Comparison of ENCODE assay signal across 9 cellular contexts in the genomic region with DNA sequence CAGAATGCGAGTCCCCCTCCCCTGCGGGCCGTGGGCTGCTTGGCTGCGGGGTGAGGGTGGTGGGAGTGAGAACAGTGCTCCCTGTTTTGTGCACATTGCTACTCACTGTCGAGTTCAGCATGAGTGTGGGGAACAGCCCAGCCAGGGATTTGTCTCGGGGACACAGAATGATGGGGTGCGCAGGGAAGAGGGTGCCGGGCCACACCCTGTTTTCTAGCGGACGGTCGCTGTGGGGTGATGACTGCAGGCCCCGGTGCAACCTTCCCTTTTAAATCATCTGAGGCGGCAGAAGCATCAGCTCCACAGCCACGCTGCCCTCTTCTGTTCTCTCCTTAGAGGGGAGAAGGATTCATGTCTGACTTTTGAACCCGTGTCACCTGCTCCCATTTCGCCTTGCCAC.
"Had no signal": no experiment of that assay in that cellular context is flagged by ENCODE, and none has a peak within 500 bp of the region (broad histone marks: within the 10 kb centered on the region; RNA-seq: fewer than 3 reads in every experiment).

No MANE protein-coding gene starts in this region.

- H3K4me1 ChIP-seq: HAP-1 had no signal

- H3K4me3 ChIP-seq: GM23248, HAP-1 had no signal

- H3K9me3 ChIP-seq: HAP-1 had no signal

- H3K27ac Mint-ChIP-seq: HFFc6, IgD-negative memory B cell had no signal

- H3K4me1 Mint-ChIP-seq: IgD-negative memory B cell had no signal

- H3K36me3 Mint-ChIP-seq: IgD-negative memory B cell had no signal

- DNase-seq: GM23248, GOT3, H7, HFFc6 had no signal

- H3K9ac ChIP-seq: GM23248 had no signal

- H3K36me3 ChIP-seq: HAP-1 had no signal

- ATAC-seq: HCT116, HepG2 had no signal

- H3K27ac ChIP-seq: GM23248, HL-60 had no signal

- H3K4me3 Mint-ChIP-seq: HFFc6, IgD-negative memory B cell had no signal
